8 cellular contexts compared by ENCODE assay signal in the genomic region with DNA sequence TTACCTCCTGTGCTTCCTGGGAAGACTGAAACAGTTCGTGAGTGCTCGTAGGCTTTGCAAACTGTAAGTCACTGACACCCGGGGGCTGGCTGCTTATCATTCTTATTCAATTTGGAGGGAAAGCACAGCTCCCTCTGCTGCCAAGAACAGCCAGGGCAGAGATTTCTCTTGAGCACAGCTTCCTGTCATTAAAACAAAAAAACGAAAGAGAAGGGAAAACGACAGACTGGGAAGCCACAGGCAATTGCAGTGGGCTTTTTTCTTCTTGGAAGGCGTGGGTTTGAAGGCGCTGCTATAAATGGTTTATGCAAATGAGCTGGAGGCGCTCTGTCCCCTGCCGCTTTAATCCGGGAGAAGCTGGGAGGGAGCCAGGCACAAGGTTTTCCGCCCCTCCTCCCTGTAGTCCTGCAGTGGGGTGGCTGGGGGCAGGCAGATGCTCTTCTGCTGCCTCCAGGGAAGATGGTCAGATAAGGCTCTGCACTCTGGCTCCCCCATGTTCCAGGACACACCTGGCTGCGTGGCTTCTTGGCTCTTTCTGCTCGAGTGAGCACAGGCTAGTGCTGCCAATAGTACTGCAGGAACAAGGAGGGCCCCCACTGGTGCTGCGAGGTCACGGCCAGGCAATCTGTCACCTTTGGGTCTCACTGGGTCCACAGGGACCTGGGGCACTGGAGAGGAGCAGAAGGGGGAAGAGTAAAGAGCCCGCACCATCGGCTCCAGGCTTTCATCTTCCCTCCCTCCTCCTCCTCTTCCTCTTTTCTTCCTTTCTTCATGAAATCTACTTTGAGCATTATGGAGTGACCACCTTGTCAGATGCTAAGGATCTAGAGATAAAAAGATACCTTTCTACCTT. TPM values are rescaled to one million over a fixed set of nuclear protein-coding genes. Genes with fewer than 3 reads are reported as not detected.
DNase-seq lines count a peak whose midpoint lies in the region; ATAC-seq, FAIRE-seq and TF ChIP-seq lines count a peak whose summit lies in the region.

No MANE protein-coding gene starts in this region.

- intact Hi-C loops in HCT116 (cut with micrococcal nuclease) = loop anchor here (1.0 to 2.0 kb wide), 2 partner anchors 50 to 127 kb away; partner anchors contain the start of gene NEURL1
- intact Hi-C loops in pancreas (cut with DNase I) = no loop called here

- no peaks in the 10 kb centered on the region for H3K9me2 ChIP-seq in HCT116 (ENCODE audit: insufficient read depth)

- peaks cover 2% of the 10 kb centered on the region for H3K9me3 Mint-ChIP-seq in glutamatergic neuron (ENCODE audit: unreplicated experiment)

- H2AFZ ChIP-seq in HCT116 (ENCODE audit: low read depth, low read length, poor library complexity, severe bottlenecking) = peak overlapping the region; percentile 93

- H3K4me3 ChIP-seq in HCT116 (replicated peaks in 1 of 2; ENCODE audit: low read depth in 1 of 2, low read length in 2 of 2) = peak overlapping the region; percentile 29 to 39
- peak overlapping the region in 2 of 4 donors; percentile 8 to 34 for H3K4me3 ChIP-seq in pancreas

- DNase-seq in COLO668 (lab: John Stamatoyannopoulos, UW; ENCODE audit: unreplicated experiment) = peak; percentile 62
- DNase-seq in HCT116 (ENCODE audit: low read depth, low spot score) = peak; percentile 46
- peak; percentile 94 for DNase-seq in NCI-H69 (lab: John Stamatoyannopoulos, UW)
- peak; percentile 28 for DNase-seq in activated naive CD4-positive, alpha-beta T cell treated with anti-CD3 and anti-CD28 coated beads, Interleukin-2, amount 50 U/mL, for 16 hours
- no peak for DNase-seq in glutamatergic neuron
- peak in 3 of 6 donors; percentile 37 to 54 (median 40) for DNase-seq in pancreas
- DNase-seq in DMS114 treated with DMSO at 0.1 percent for 48 hours (lab: John Stamatoyannopoulos, UW; ENCODE audit: unreplicated experiment) = no peak

- no peaks in the 10 kb centered on the region for H3K27me3 ChIP-seq in HCT116 (ENCODE audit: insufficient read depth, low read length)
- no peaks in the 10 kb centered on the region for H3K27me3 ChIP-seq in pancreas

- CTCF ChIA-PET in HCT116 (lab: Charles Lee) = interaction anchor here (0.7 to 2.0 kb wide), 13 partner anchors 8 to 62 kb away, joined by 3 to 14 read pairs (median 4); no protein-coding TSS in a partner anchor

- TF ChIP-seq POLR2A in HCT116 (IDR thresholded peaks at IDR 0.05; ENCODE audit: borderline replicate concordance, extremely low read depth, insufficient read depth, insufficient read length) = no peak

- no peaks in the 10 kb centered on the region for H3K79me2 ChIP-seq in HCT116 (ENCODE audit: insufficient read depth, low read length)

- H4K20me1 ChIP-seq in HCT116 (ENCODE audit: insufficient read depth) = no peaks in the 10 kb centered on the region

- H3K27me3 Mint-ChIP-seq in glutamatergic neuron (ENCODE audit: unreplicated experiment) = peaks cover 6% of the 10 kb centered on the region

- peak overlapping the region; percentile 53 for H3K27ac Mint-ChIP-seq in glutamatergic neuron (ENCODE audit: unreplicated experiment)

- H3K9ac ChIP-seq in HCT116 (ENCODE audit: low read length) = peak overlapping the region; percentile 42

- RAD21 ChIA-PET in HCT116 (lab: Charles Lee; ENCODE audit: low non-redundant PET in 1 of 2, low total read pairs in 2 of 2, uncharacterized antibody in 2 of 2, unreplicated experiment in 2 of 2) = no interaction called here

- 8% methylated on average over 15 to 17 of the region's 17 CpGs for WGBS in pancreas, 2 donors

- H3K4me2 ChIP-seq in HCT116 (ENCODE audit: low read length) = peak overlapping the region; percentile 73

- H3K4me3 Mint-ChIP-seq in glutamatergic neuron (ENCODE audit: unreplicated experiment) = peak overlapping the region; percentile 58

- no peaks in the 10 kb centered on the region for H3K36me3 ChIP-seq in HCT116 (ENCODE audit: control insufficient read depth in 1 of 2, insufficient read depth in 2 of 2, low read length in 2 of 2)
- H3K36me3 ChIP-seq in pancreas = no peaks in the 10 kb centered on the region

- H3K9me3 ChIP-seq in HCT116 (ENCODE audit: control insufficient read depth in 1 of 2, insufficient read depth in 1 of 2, low read depth in 1 of 2, low read length in 2 of 2) = no peaks in the 10 kb centered on the region
- no peaks in the 10 kb centered on the region for H3K9me3 ChIP-seq in pancreas

- H3K36me3 Mint-ChIP-seq in glutamatergic neuron (ENCODE audit: unreplicated experiment) = peaks cover 5% of the 10 kb centered on the region

- POLR2A ChIA-PET in HCT116 (lab: Charles Lee) = interaction anchor here (1.5 to 1.7 kb wide), 2 partner anchors 14 to 30 kb away, joined by 3 to 12 read pairs; no protein-coding TSS in a partner anchor

- TF ChIP-seq CTCF in HCT116 (IDR thresholded peaks at IDR 0.05 in 2 of 3, conservative IDR thresholded peaks at IDR 0.05 in 1 of 3; ENCODE audit: borderline replicate concordance in 1 of 3, insufficient read depth in 1 of 3, low read depth in 2 of 3, low read length in 2 of 3) (peak; percentile 76 to 84 (median 84)), glutamatergic neuron (IDR thresholded peaks at IDR 0.05; ENCODE audit: partially characterized antibody, unreplicated experiment) (no peak), pancreas (IDR thresholded peaks at IDR 0.05) (peak in 2 of 4 donors; percentile 9 to 12)

- no peak for TF ChIP-seq RAD21 in HCT116 (IDR thresholded peaks at IDR 0.05; ENCODE audit: low read depth)

- H3K4me1 Mint-ChIP-seq in glutamatergic neuron (ENCODE audit: low read depth, unreplicated experiment) = peaks cover 9% of the 10 kb centered on the region

- peaks cover 8 to 35% of the 10 kb centered on the region in 2 experiments; a peak in 3 of 4 replicates for H3K4me1 ChIP-seq in HCT116 (ENCODE audit: control insufficient read depth in 1 of 2, insufficient read depth in 2 of 2, low read length in 2 of 2)
- peaks cover 23 to 36% (median 34%) of the 10 kb centered on the region in 3 donors for H3K4me1 ChIP-seq in pancreas

- ATAC-seq in HCT116 (peak; percentile 81), pancreas (peak; percentile 35 to 63 (median 44)), HG03025 (IDR thresholded peaks at IDR 0.05; ENCODE audit: low FRiP score, unreplicated experiment) (no peak)

- no TSS peak for BruUV-seq in HCT116 (replicated peaks; lab: Mats Ljungman, UMichigan)

- H3K27ac ChIP-seq in HCT116 (ENCODE audit: low read depth, low read length) = no peak overlapping the region
- H3K27ac ChIP-seq in pancreas = peak overlapping the region in 2 of 4 donors; percentile 1 to 37

- no peak for FAIRE-seq in pancreas (lab: Jason Lieb, UNC)

TF ChIP-seq in HCT116, 20 proteins besides CTCF, POLR2A, EP300 and RAD21 (continues in another document):
- TF ChIP-seq SIN3A (IDR thresholded peaks at IDR 0.05; ENCODE audit: low read depth) (no peak), CBX3 (IDR thresholded peaks at IDR 0.05; ENCODE audit: low read depth) (no peak), EZH2 (IDR thresholded peaks at IDR 0.05) (no peak), SRF (IDR thresholded peaks at IDR 0.05; ENCODE audit: low read depth) (no peak), SP1 (IDR thresholded peaks at IDR 0.05; ENCODE audit: low read depth) (no peak), ZBTB33 (IDR thresholded peaks at IDR 0.05; ENCODE audit: extremely low read depth, insufficient replicate concordance, low read length) (no peak), ZNF274 (IDR thresholded peaks at IDR 0.05; ENCODE audit: low read depth, low read length) (no peak), ELF1 (IDR thresholded peaks at IDR 0.05; ENCODE audit: borderline replicate concordance, low read depth) (no peak), YY1 (IDR thresholded peaks at IDR 0.05; ENCODE audit: extremely low read depth, insufficient replicate concordance, low read depth, low read length) (peak; percentile 5)
- TF ChIP-seq, protein P1, sequence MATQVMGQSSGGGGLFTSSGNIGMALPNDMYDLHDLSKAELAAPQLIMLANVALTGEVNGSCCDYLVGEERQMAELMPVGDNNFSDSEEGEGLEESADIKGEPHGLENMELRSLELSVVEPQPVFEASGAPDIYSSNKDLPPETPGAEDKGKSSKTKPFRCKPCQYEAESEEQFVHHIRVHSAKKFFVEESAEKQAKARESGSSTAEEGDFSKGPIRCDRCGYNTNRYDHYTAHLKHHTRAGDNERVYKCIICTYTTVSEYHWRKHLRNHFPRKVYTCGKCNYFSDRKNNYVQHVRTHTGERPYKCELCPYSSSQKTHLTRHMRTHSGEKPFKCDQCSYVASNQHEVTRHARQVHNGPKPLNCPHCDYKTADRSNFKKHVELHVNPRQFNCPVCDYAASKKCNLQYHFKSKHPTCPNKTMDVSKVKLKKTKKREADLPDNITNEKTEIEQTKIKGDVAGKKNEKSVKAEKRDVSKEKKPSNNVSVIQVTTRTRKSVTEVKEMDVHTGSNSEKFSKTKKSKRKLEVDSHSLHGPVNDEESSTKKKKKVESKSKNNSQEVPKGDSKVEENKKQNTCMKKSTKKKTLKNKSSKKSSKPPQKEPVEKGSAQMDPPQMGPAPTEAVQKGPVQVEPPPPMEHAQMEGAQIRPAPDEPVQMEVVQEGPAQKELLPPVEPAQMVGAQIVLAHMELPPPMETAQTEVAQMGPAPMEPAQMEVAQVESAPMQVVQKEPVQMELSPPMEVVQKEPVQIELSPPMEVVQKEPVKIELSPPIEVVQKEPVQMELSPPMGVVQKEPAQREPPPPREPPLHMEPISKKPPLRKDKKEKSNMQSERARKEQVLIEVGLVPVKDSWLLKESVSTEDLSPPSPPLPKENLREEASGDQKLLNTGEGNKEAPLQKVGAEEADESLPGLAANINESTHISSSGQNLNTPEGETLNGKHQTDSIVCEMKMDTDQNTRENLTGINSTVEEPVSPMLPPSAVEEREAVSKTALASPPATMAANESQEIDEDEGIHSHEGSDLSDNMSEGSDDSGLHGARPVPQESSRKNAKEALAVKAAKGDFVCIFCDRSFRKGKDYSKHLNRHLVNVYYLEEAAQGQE (IDR thresholded peaks at IDR 0.05; ENCODE audit: low read depth) = no peak

RNA-seq across cellular contexts. Expression of gene NEURL1, which starts 49.5 kb away (rescaled TPM):
- total RNA-seq in HCT116 (2021; ENCODE audit: unreplicated experiment) (1.4 TPM), glutamatergic neuron (ENCODE audit: unreplicated experiment) (3.1 TPM), pancreas (10 to 100 TPM; 11.0 to 19.2 (median 17.6) TPM)
- polyA plus RNA-seq in HCT116 (2012) = 2.2 and 3.4 TPM in 2 replicates
- polyA plus RNA-seq in pancreas = 10 to 100 TPM; 36.3 to 69.9 TPM

Comparison
In these comparisons a context has a peak if more than half of its experiments do, and no peak if none do; other contexts are left out.
1. DNase-seq: peak in COLO668 (single experiment), HCT116 (single experiment), NCI-H69 (single experiment) and activated naive CD4-positive, alpha-beta T cell treated with anti-CD3 and anti-CD28 coated beads, Interleukin-2, amount 50 U/mL, for 16 hours (single experiment); none in glutamatergic neuron (single experiment) and DMS114 treated with DMSO at 0.1 percent for 48 hours (single experiment).